Comparison of ENCODE assay signal across 12 cellular contexts in genomic region chr15:94258246-94258645, GRCh38. TPM values are rescaled to one million over a fixed set of nuclear protein-coding genes. Genes with fewer than 3 reads are reported as not detected.
A peak's percentile ranks its signal among the peaks of the same experiment; 100 is the strongest.
DNase-seq lines count a peak whose midpoint lies in the region; ATAC-seq and TF ChIP-seq lines count a peak whose summit lies in the region.
"Had no signal": no experiment of that assay in that cellular context is flagged by ENCODE, and none has a peak within 500 bp of the region (broad histone marks: within the 10 kb centered on the region; RNA-seq: fewer than 3 reads in every experiment).

No MANE protein-coding gene starts in this region.

- no peak overlapping the region for H3K27ac ChIP-seq in uterus

- H3K9me3 ChIP-seq in uterus, result no peaks in the 10 kb centered on the region

- DNase-seq in GM13977 (ENCODE audit: low spot score), result peak; percentile 23
- peak; percentile 95 for DNase-seq in NAMALWA (ENCODE audit: low spot score)
- no peak for DNase-seq in A172 (ENCODE audit: low spot score)
- no peak for DNase-seq in GDM1 (lab: John Stamatoyannopoulos, UW)
- DNase-seq in activated CD4-positive, CD25-positive, alpha-beta regulatory T cell treated with anti-CD3 and anti-CD28 coated beads, Interleukin-2, amount 50 U/mL, for 72 hours, result no peak
- DNase-seq in uterus, result no peak
- DNase-seq: activated CD4-positive, alpha-beta T cell treated with anti-CD3 and anti-CD28 coated beads, Interleukin-2, amount 50 U/mL, for 48 hours; amniotic stem cell; NCI-H187 had no signal

- ATAC-seq in GM19467 (IDR thresholded peaks at IDR 0.05; ENCODE audit: unreplicated experiment), result peak; percentile 63
- ATAC-seq in HG02973 (IDR thresholded peaks at IDR 0.05; ENCODE audit: unreplicated experiment), result peak; percentile 54

- in situ Hi-C loops in GM13977 (cut with MboI; ENCODE audit: low pct_unique_long_range_greater_than_20kb, low sequenced_read_pairs, unreplicated experiment), result no loop called here

- H3K4me3 ChIP-seq in uterus, result no peak overlapping the region

- no peak for TF ChIP-seq CTCF in GM13977 (IDR thresholded peaks at IDR 0.05; ENCODE audit: extremely low read depth, insufficient read depth, missing control alignments)
- no peak for TF ChIP-seq CTCF in uterus (IDR thresholded peaks at IDR 0.05)

- no peaks in the 10 kb centered on the region for H3K27me3 ChIP-seq in uterus

- intact Hi-C loops in uterus (cut with DNase I; ENCODE audit: low total_unique reads), result no loop called here

- no peaks in the 10 kb centered on the region for H3K36me3 ChIP-seq in uterus

- no peaks in the 10 kb centered on the region for H3K4me1 ChIP-seq in uterus

- no peak for TF ChIP-seq POLR2A in uterus (IDR thresholded peaks at IDR 0.05)

RNA-seq across cellular contexts. Expression of gene MCTP2, which starts 26.9 kb away (rescaled TPM):
- not detected in 2 replicates for total RNA-seq in A172 (2014; rRNA removed; shearing (Covaris generic))
- 10 to 100 TPM in 2 of 4 donors, 1 to 10 TPM in 2; 3.3 to 98.9 (median 11.7) TPM for total RNA-seq in uterus
- total RNA-seq: myocyte had no signal

Comparison
In these comparisons a context has a peak if more than half of its experiments do, and no peak if none do; other contexts are left out.
1. DNase-seq: peak in GM13977 (single experiment) and NAMALWA (single experiment); none in A172 (single experiment), GDM1 (single experiment), activated CD4-positive, CD25-positive, alpha-beta regulatory T cell treated with anti-CD3 and anti-CD28 coated beads, Interleukin-2, amount 50 U/mL, for 72 hours (single experiment) and uterus (0 of 2).